In genomic region chr1:7526867-7527732, GRCh38 we compare ENCODE assay signal across 19 cellular contexts.
A peak's percentile ranks its signal among the peaks of the same experiment; 100 is the strongest.
DNase-seq lines count a peak whose midpoint lies in the region; ATAC-seq, FAIRE-seq and TF ChIP-seq lines count a peak whose summit lies in the region.
"Had no signal": no experiment of that assay in that cellular context is flagged by ENCODE, and none has a peak within 500 bp of the region (broad histone marks: within the 10 kb centered on the region; RNA-seq: fewer than 3 reads in every experiment).

No MANE protein-coding gene starts in this region.

- WGBS in endodermal cell (ENCODE audit: insufficient coverage in 1 of 2, insufficient read length in 1 of 2), 2 experiments: 88 to 97% methylated on average over 11 to 12 of the region's 12 CpGs

- no peak overlapping the region for H3K27ac Mint-ChIP-seq in endodermal cell
- H3K27ac Mint-ChIP-seq: activated naive CD4-positive, alpha-beta T cell treated with anti-CD3 and anti-CD28 coated beads, Interleukin-2, amount 50 U/mL, for 72 hours; CD14-positive monocyte; naive B cell; WTC11 had no signal

- DNase-seq in ELR (ENCODE audit: low read depth) (peak; percentile 84), MG63 (peak; percentile 16), endodermal cell (peak; percentile 38), posterior vena cava (ENCODE audit: low spot score) (peak; percentile 64), kidney (no peak), NCI-H146 treated with DMSO at 0.1 percent for 48 hours (lab: John Stamatoyannopoulos, UW; ENCODE audit: unreplicated experiment) (no peak)
- DNase-seq: activated CD8-positive, alpha-beta memory T cell treated with anti-CD3 and anti-CD28 coated beads, Interleukin-2, amount 50 U/mL, for 4 hours; DMS79 treated with DMSO at 0.1 percent for 48 hours; effector CD4-positive, alpha-beta T cell; H9; left ventricle myocardium superior; naive B cell; substantia nigra had no signal

- no peak overlapping the region for H3K4me3 Mint-ChIP-seq in endodermal cell
- H3K4me3 Mint-ChIP-seq: CD14-positive monocyte, H9, WTC11 had no signal

- H3K4me1 ChIP-seq in endodermal cell (ENCODE audit: control insufficient read depth, insufficient read depth, low read length): no peaks in the 10 kb centered on the region
- no peaks in the 10 kb centered on the region for H3K4me1 ChIP-seq in kidney (ENCODE audit: control insufficient read depth in 1 of 2, insufficient read depth in 1 of 2, low read depth in 1 of 2, low read length in 2 of 2)
- H3K4me1 ChIP-seq: psoas muscle had no signal

- H3K36me3 ChIP-seq in MG63 (no peaks in the 10 kb centered on the region), endodermal cell (ENCODE audit: control insufficient read depth, insufficient read depth, low read length) (no peaks in the 10 kb centered on the region), kidney (ENCODE audit: control insufficient read depth in 1 of 2, insufficient read depth in 2 of 2, low read length in 2 of 2) (no peaks in the 10 kb centered on the region)

- ATAC-seq in GM18907 (IDR thresholded peaks at IDR 0.05; ENCODE audit: unreplicated experiment): no peak
- ATAC-seq: HepG2, left ventricle myocardium superior, psoas muscle, WTC11 had no signal

- intact Hi-C loops in posterior vena cava (cut with DNase I) (no loop called here), kidney (cut with DNase I) (no loop called here)

- no peak for FAIRE-seq in kidney (lab: Jason Lieb, UNC)
- FAIRE-seq: HepG2 had no signal

- no peaks in the 10 kb centered on the region for H3K9me3 ChIP-seq in MG63
- no peaks in the 10 kb centered on the region for H3K9me3 ChIP-seq in endodermal cell (ENCODE audit: control insufficient read depth, low read length)
- no peaks in the 10 kb centered on the region for H3K9me3 ChIP-seq in kidney (ENCODE audit: control insufficient read depth in 1 of 2, low read length in 2 of 2)
- H3K9me3 ChIP-seq: psoas muscle had no signal

- no peak for TF ChIP-seq CTCF in endodermal cell (conservative IDR thresholded peaks at IDR 0.05)
- no peak for TF ChIP-seq CTCF in kidney (IDR thresholded peaks at IDR 0.05; ENCODE audit: borderline replicate concordance, extremely low read depth, insufficient read depth)

- H3K27me3 Mint-ChIP-seq in endodermal cell (ENCODE audit: insufficient read depth): no peaks in the 10 kb centered on the region

- H3K27me3 ChIP-seq in MG63 (no peaks in the 10 kb centered on the region), endodermal cell (ENCODE audit: control insufficient read depth, insufficient read depth, low read length, poor library complexity, severe bottlenecking) (no peaks in the 10 kb centered on the region)

- H3K27ac ChIP-seq in endodermal cell (ENCODE audit: low read depth, low read length) (no peak overlapping the region), kidney (ENCODE audit: low read depth in 2 of 2, low read length in 2 of 2) (no peak overlapping the region)
- H3K27ac ChIP-seq: psoas muscle had no signal

- H3K36me3 Mint-ChIP-seq in endodermal cell (ENCODE audit: low read depth): no peaks in the 10 kb centered on the region
- H3K36me3 Mint-ChIP-seq: activated naive CD4-positive, alpha-beta T cell treated with anti-CD3 and anti-CD28 coated beads, Interleukin-2, amount 50 U/mL, for 72 hours; CD14-positive monocyte; naive B cell; WTC11 had no signal

- H3K4me3 ChIP-seq in MG63 (no peak overlapping the region), endodermal cell (ENCODE audit: low read length) (no peak overlapping the region), kidney (ENCODE audit: low read length in 2 of 2) (no peak overlapping the region)
- H3K4me3 ChIP-seq: psoas muscle had no signal

- no peaks in the 10 kb centered on the region for H3K4me1 Mint-ChIP-seq in endodermal cell
- H3K4me1 Mint-ChIP-seq: CD14-positive monocyte, naive B cell had no signal

- H3K9ac ChIP-seq in endodermal cell (ENCODE audit: extremely low read depth, low read length, poor library complexity, severe bottlenecking) (no peak overlapping the region), kidney (ENCODE audit: low read length in 2 of 2) (no peak overlapping the region)

- H3K9me3 Mint-ChIP-seq in endodermal cell: no peaks in the 10 kb centered on the region
- H3K9me3 Mint-ChIP-seq: activated naive CD4-positive, alpha-beta T cell treated with anti-CD3 and anti-CD28 coated beads, Interleukin-2, amount 50 U/mL, for 72 hours; CD14-positive monocyte; H9; WTC11 had no signal

Comparison
In these comparisons a context has a peak if more than half of its experiments do, and no peak if none do; other contexts are left out.
1. DNase-seq: peak in ELR (single experiment), MG63 (single experiment), endodermal cell (single experiment) and posterior vena cava (single experiment); none in kidney (single experiment) and NCI-H146 treated with DMSO at 0.1 percent for 48 hours (single experiment).